Comparison of ENCODE assay signal across 8 cellular contexts in genomic region chr7:80918406-80918805, GRCh38. TPM values are rescaled to one million over a fixed set of nuclear protein-coding genes. Genes with fewer than 3 reads are reported as not detected.
DNase-seq lines count a peak whose midpoint lies in the region; ATAC-seq and TF ChIP-seq lines count a peak whose summit lies in the region.

No MANE protein-coding gene starts in this region.

- peak overlapping the region; percentile 92 for H2AFZ ChIP-seq in SK-N-SH (ENCODE audit: low read depth)
- H2AFZ ChIP-seq in parathyroid adenoma, result peak overlapping the region; percentile 56

- H3K4me1 ChIP-seq in SK-N-SH (ENCODE audit: control insufficient read depth in 1 of 2, insufficient read depth in 2 of 2, low read depth in 1 of 2, low read length in 1 of 2) (peaks cover 10 to 15% of the 10 kb centered on the region in 2 experiments; a peak in 2 of 4 replicates), parathyroid adenoma (no peaks in the 10 kb centered on the region)

- POLR2A ChIA-PET in SK-N-SH (lab: Yijun Ruan, JAX), result interaction anchor here (1.1 to 1.3 kb wide), 2 partner anchors 10 to 376 kb away, joined by 4 to 8 read pairs; no protein-coding TSS in a partner anchor

- no peak for TF ChIP-seq EP300 in SK-N-SH (IDR thresholded peaks at IDR 0.05; ENCODE audit: borderline replicate concordance in 1 of 2, low read depth in 1 of 2, low read length in 1 of 2)

- peak overlapping the region; percentile 74 for H3K9ac ChIP-seq in SK-N-SH
- H3K9ac ChIP-seq in parathyroid adenoma, result no peak overlapping the region

- CTCF ChIA-PET in SK-N-SH (lab: Yijun Ruan, JAX), result interaction anchor here (1.0 to 5.0 kb wide), 20 partner anchors 9 to 565 kb away, joined by 3 to 32 read pairs (median 7); no protein-coding TSS in a partner anchor

- 6% methylated on average over 9 of the region's 9 CpGs for WGBS in SK-N-SH (ENCODE audit: low lambda C conversion rate)

- H3K9me3 ChIP-seq in SK-N-SH, result no peaks in the 10 kb centered on the region
- H3K9me3 ChIP-seq in parathyroid adenoma (ENCODE audit: control insufficient read depth, low read length), result no peaks in the 10 kb centered on the region

- H3K4me2 ChIP-seq in SK-N-SH, result peak overlapping the region; percentile 79
- H3K4me2 ChIP-seq in parathyroid adenoma (ENCODE audit: low read length), result peak overlapping the region; percentile 64

- no peaks in the 10 kb centered on the region for H4K20me1 ChIP-seq in SK-N-SH (ENCODE audit: insufficient read depth)

- H3K4me3 ChIP-seq in HFF-Myc (replicated peaks; ENCODE audit: low read depth, low read length), result peak overlapping the region; percentile 88
- H3K4me3 ChIP-seq in SK-N-SH (ENCODE audit: low read depth in 2 of 2, low read length in 1 of 2), result peak overlapping the region; percentile 83 to 96
- peak overlapping the region; percentile 88 to 95 for H3K4me3 ChIP-seq in foreskin fibroblast (ENCODE audit: low read depth in 1 of 2, low read length in 2 of 2)
- peak overlapping the region; percentile 58 for H3K4me3 ChIP-seq in parathyroid adenoma (ENCODE audit: low read depth, low read length)

- peaks cover 10% of the 10 kb centered on the region for H3F3A ChIP-seq in SK-N-SH (replicated peaks; ENCODE audit: insufficient read depth)

- ATAC-seq in GM21528 (IDR thresholded peaks at IDR 0.05; ENCODE audit: low FRiP score, unreplicated experiment) (no peak), GM18873 (IDR thresholded peaks at IDR 0.05; ENCODE audit: low FRiP score, unreplicated experiment) (no peak)

- TF ChIP-seq CTCF in HFF-Myc (IDR thresholded peaks at IDR 0.05; ENCODE audit: low read depth, low read length, missing control alignments) (no peak), SK-N-SH (IDR thresholded peaks at IDR 0.05) (no peak), foreskin fibroblast (IDR thresholded peaks at IDR 0.05; ENCODE audit: low read depth, low read length) (no peak), parathyroid adenoma (IDR thresholded peaks at IDR 0.05) (no peak)

- DNase-seq in DMS79 treated with DMSO at 0.1 percent for 48 hours (lab: John Stamatoyannopoulos, UW), result peak; percentile 77
- DNase-seq in HFF-Myc (ENCODE audit: extremely low read depth, low read depth), result no peak
- no peak for DNase-seq in SK-N-SH
- peak in 1 of 2 donors; percentile 49 for DNase-seq in foreskin fibroblast
- no peak for DNase-seq in NCI-H510A treated with DMSO at 0.1 percent for 48 hours (lab: John Stamatoyannopoulos, UW)

- H3K36me3 ChIP-seq in SK-N-SH (replicated peaks in 1 of 2; ENCODE audit: control insufficient read depth in 1 of 2, insufficient read depth in 2 of 2, low read length in 1 of 2) (peaks cover 22 to 26% of the 10 kb centered on the region in 2 experiments), parathyroid adenoma (ENCODE audit: control insufficient read depth, insufficient read depth, low read length) (no peaks in the 10 kb centered on the region)

- peak overlapping the region; percentile 61 to 91 for H3K27ac ChIP-seq in SK-N-SH (ENCODE audit: low read depth in 2 of 2, low read length in 1 of 2)
- no peak overlapping the region for H3K27ac ChIP-seq in parathyroid adenoma

- H3K79me2 ChIP-seq in SK-N-SH (ENCODE audit: insufficient read depth) (peaks cover 50% of the 10 kb centered on the region), parathyroid adenoma (no peaks in the 10 kb centered on the region)

- no peaks in the 10 kb centered on the region for H3K27me3 ChIP-seq in SK-N-SH (ENCODE audit: insufficient read depth)
- no peaks in the 10 kb centered on the region for H3K27me3 ChIP-seq in parathyroid adenoma (ENCODE audit: control insufficient read depth, insufficient read depth, low read length)

- H3K9me2 ChIP-seq in SK-N-SH, result no peaks in the 10 kb centered on the region

- no peak for TF ChIP-seq RAD21 in SK-N-SH (IDR thresholded peaks at IDR 0.05; ENCODE audit: low read length)

TF ChIP-seq in SK-N-SH, 30 proteins besides CTCF, POLR2A, EP300 and RAD21:
- TF ChIP-seq TEAD4 (IDR thresholded peaks at IDR 0.05; ENCODE audit: borderline replicate concordance, insufficient read depth) (no peak), SMC3 (IDR thresholded peaks at IDR 0.05; ENCODE audit: low read depth, low read length) (0 out of 2 replicates have a peak, but pooled peaks have one; percentile 6), RCOR1 (IDR thresholded peaks at IDR 0.05; ENCODE audit: low read length) (peak; percentile 4; the same call in 1 of the 2 replicates), FOXJ3 (CRISPR knock-in tag; IDR thresholded peaks at IDR 0.05) (no peak), MAX (IDR thresholded peaks at IDR 0.05; ENCODE audit: low read depth) (0 out of 2 replicates have a peak, but pooled peaks have one; percentile 20)

RNA-seq across cellular contexts. Expression of gene SEMA3C, which starts 0.4 kb away (rescaled TPM):
- 51.1 and 64.1 TPM in 2 replicates for polyA plus RNA-seq in SK-N-SH (2012; rRNA removed)
- 61.6 and 67.3 TPM in 2 replicates for polyA plus RNA-seq in SK-N-SH (2012; cell fraction: cytosol; rRNA removed)
- polyA plus RNA-seq in SK-N-SH (2012; cell fraction: nucleus; rRNA removed), result 66.6 and 76.1 TPM in 2 replicates
